In genomic region chr11:118621071-118621815, GRCh38 we compare ENCODE assay signal across 8 cellular contexts. TPM values are rescaled to one million over a fixed set of nuclear protein-coding genes. Genes with fewer than 3 reads are reported as not detected.
DNase-seq lines count a peak whose midpoint lies in the region; ATAC-seq and TF ChIP-seq lines count a peak whose summit lies in the region.

No MANE protein-coding gene starts in this region.

- H3K79me2 ChIP-seq in OCI-LY3 (ENCODE audit: low read length) = no peaks in the 10 kb centered on the region

- peak overlapping the region; percentile 94 for H2BK12ac ChIP-seq in neuronal stem cell (ENCODE audit: low read length)

- peaks cover 0 to 1% (median 0%) of the 10 kb centered on the region in 8 donors for H3K9me3 Mint-ChIP-seq in CD4-positive, alpha-beta memory T cell
- no peaks in the 10 kb centered on the region for H3K9me3 Mint-ChIP-seq in IgD-negative memory B cell

- no peak overlapping the region for H4K8ac ChIP-seq in neuronal stem cell (ENCODE audit: low read depth, low read length)

- peak overlapping the region; percentile 56 for H3K23ac ChIP-seq in neuronal stem cell (ENCODE audit: low read depth, low read length, poor library complexity)

- peaks cover 6% of the 10 kb centered on the region for H3K27me3 ChIP-seq in CD4-positive, alpha-beta memory T cell (ENCODE audit: insufficient read depth, low read length)
- H3K27me3 ChIP-seq in OCI-LY3 (ENCODE audit: low read depth, low read length) (no peaks in the 10 kb centered on the region), neuronal stem cell (ENCODE audit: control insufficient read depth in 3 of 3, insufficient read depth in 3 of 3, low read depth in 1 of 3, low read length in 3 of 3) (no peaks in the 10 kb centered on the region)

- WGBS in neuronal stem cell (ENCODE audit: extremely low coverage in 2 of 2, insufficient read length in 2 of 2, insufficient replicate concordance in 1 of 2), 2 donors = no CpG with 5 or more reads among the region's 38 CpGs

- H2AK5ac ChIP-seq in neuronal stem cell (ENCODE audit: low read depth, low read length) = peak overlapping the region; percentile 94

- H3K4me2 ChIP-seq in OCI-LY3 (ENCODE audit: low read length) (peak overlapping the region; percentile 89), neuronal stem cell (ENCODE audit: insufficient read depth, low read length, poor library complexity, severe bottlenecking) (peak overlapping the region; percentile 68)

- H3K27ac ChIP-seq in CD4-positive, alpha-beta memory T cell (ENCODE audit: low read depth, low read length) = no peak overlapping the region
- H3K27ac ChIP-seq in OCI-LY3 (ENCODE audit: low read length) (no peak overlapping the region), neuronal stem cell (replicated peaks; ENCODE audit: low read length) (peak overlapping the region; percentile 83)

- H3K9ac ChIP-seq in OCI-LY3 (ENCODE audit: low read length) (peak overlapping the region; percentile 60), neuronal stem cell (ENCODE audit: low read depth, low read length, poor library complexity) (peak overlapping the region; percentile 91)

- H3K14ac ChIP-seq in neuronal stem cell (ENCODE audit: low read length) = no peak overlapping the region

- peaks cover 9% of the 10 kb centered on the region for H3K79me1 ChIP-seq in neuronal stem cell (ENCODE audit: low read depth, low read length)

- TF ChIP-seq CTCF in OCI-LY3 (IDR thresholded peaks at IDR 0.05; ENCODE audit: low read depth, low read length) = no peak

- DNase-seq in CD4-positive, alpha-beta memory T cell = no peak
- DNase-seq in amniotic epithelial cell (ENCODE audit: low read depth) (peak; percentile 89), Right ventricle myocardium superior (peak; percentile 93), neuronal stem cell (ENCODE audit: low spot score) (no peak)

- no peaks in the 10 kb centered on the region for H4K20me1 ChIP-seq in OCI-LY3 (ENCODE audit: insufficient read depth, low read length)

- H3K4ac ChIP-seq in neuronal stem cell (ENCODE audit: low read length) = peak overlapping the region; percentile 58

- ATAC-seq in Right ventricle myocardium superior (ENCODE audit: poor library complexity) (peak; percentile 78), HG03521 (IDR thresholded peaks at IDR 0.05; ENCODE audit: unreplicated experiment) (no peak), HG03460 (IDR thresholded peaks at IDR 0.05; ENCODE audit: unreplicated experiment) (no peak)

- H3K36me3 ChIP-seq in CD4-positive, alpha-beta memory T cell (ENCODE audit: insufficient read depth, low read length) = no peaks in the 10 kb centered on the region
- H3K36me3 ChIP-seq in OCI-LY3 (replicated peaks; ENCODE audit: low read depth, low read length) = no peaks in the 10 kb centered on the region
- peaks cover 14 to 31% of the 10 kb centered on the region in 2 donors for H3K36me3 ChIP-seq in neuronal stem cell (replicated peaks in 1 of 2; ENCODE audit: control insufficient read depth in 2 of 2, insufficient read depth in 2 of 2, low read length in 2 of 2)

- peak overlapping the region; percentile 14 to 78 (median 68) for H3K4me3 Mint-ChIP-seq in CD4-positive, alpha-beta memory T cell
- peak overlapping the region in 3 of 4 donors; percentile 50 to 87 (median 84) for H3K4me3 Mint-ChIP-seq in IgD-negative memory B cell

- H4K91ac ChIP-seq in neuronal stem cell (ENCODE audit: low read depth, low read length, poor library complexity) = peak overlapping the region; percentile 48

- peaks cover 5 to 16% (median 6%) of the 10 kb centered on the region in 4 donors for H3K4me1 Mint-ChIP-seq in CD4-positive, alpha-beta memory T cell
- peaks cover 0 to 5% (median 1%) of the 10 kb centered on the region in 3 donors for H3K4me1 Mint-ChIP-seq in IgD-negative memory B cell

- peak overlapping the region; percentile 93 for H3K18ac ChIP-seq in neuronal stem cell (ENCODE audit: low read length)

- H2BK5ac ChIP-seq in neuronal stem cell (ENCODE audit: low read length) = peak overlapping the region; percentile 87

- peaks cover 9 to 11% of the 10 kb centered on the region in 2 donors for H3K27me3 Mint-ChIP-seq in CD4-positive, alpha-beta memory T cell
- peaks cover 24% of the 10 kb centered on the region for H3K27me3 Mint-ChIP-seq in IgD-negative memory B cell

- intact Hi-C loops in CD4-positive, alpha-beta memory T cell (cut with micrococcal nuclease) = no loop called here
- intact Hi-C loops in Right ventricle myocardium superior (cut with DNase I) = no loop called here

- H2BK120ac ChIP-seq in neuronal stem cell (ENCODE audit: low read depth, low read length) = peak overlapping the region; percentile 58

- H2BK15ac ChIP-seq in neuronal stem cell (ENCODE audit: low read length) = peak overlapping the region; percentile 98

- H2AFZ ChIP-seq in OCI-LY3 (ENCODE audit: low read depth, low read length) = peak overlapping the region; percentile 68
- H2AFZ ChIP-seq in neuronal stem cell (ENCODE audit: low read length) = peak overlapping the region; percentile 92

- peaks cover 0 to 3% of the 10 kb centered on the region in 2 donors for H3K36me3 Mint-ChIP-seq in CD4-positive, alpha-beta memory T cell
- no peaks in the 10 kb centered on the region for H3K36me3 Mint-ChIP-seq in IgD-negative memory B cell

- peak overlapping the region in 3 of 7 donors; percentile 32 to 73 (median 47) for H3K27ac Mint-ChIP-seq in CD4-positive, alpha-beta memory T cell
- peak overlapping the region in 1 of 3 donors; percentile 87 for H3K27ac Mint-ChIP-seq in IgD-negative memory B cell

- CTCF ChIA-PET in CD4-positive, alpha-beta memory T cell (lab: Charles Lee; ENCODE audit: partially characterized antibody) = interaction anchor here (1.6 to 2.1 kb wide), 3 partner anchors 8 to 14 kb away, joined by 3 to 7 read pairs (median 5); no protein-coding TSS in a partner anchor

- POLR2A ChIA-PET in CD4-positive, alpha-beta memory T cell (lab: Charles Lee; ENCODE audit: partially characterized antibody) = no interaction called here

- H3K4me1 ChIP-seq in CD4-positive, alpha-beta memory T cell (ENCODE audit: insufficient read depth, low read length) = peaks cover 13% of the 10 kb centered on the region
- H3K4me1 ChIP-seq in OCI-LY3 (ENCODE audit: low read length) (peaks cover 9% of the 10 kb centered on the region), neuronal stem cell (ENCODE audit: control insufficient read depth in 2 of 2, insufficient read depth in 1 of 2, low read depth in 1 of 2, low read length in 2 of 2) (peaks cover 53 to 57% of the 10 kb centered on the region in 2 donors)

- H3K4me3 ChIP-seq in CD4-positive, alpha-beta memory T cell (ENCODE audit: low read length in 2 of 2) = no peak overlapping the region
- H3K4me3 ChIP-seq in OCI-LY3 (ENCODE audit: low read length) (peak overlapping the region; percentile 78), neuronal stem cell (ENCODE audit: low read length in 2 of 2) (peak overlapping the region; percentile 80 to 81)

- H3K9me3 ChIP-seq in CD4-positive, alpha-beta memory T cell (ENCODE audit: control insufficient read depth in 1 of 2, low read length in 2 of 2) = no peaks in the 10 kb centered on the region
- H3K9me3 ChIP-seq in OCI-LY3 (ENCODE audit: insufficient read depth, low read length) = no peaks in the 10 kb centered on the region
- H3K9me3 ChIP-seq in neuronal stem cell (replicated peaks in 1 of 2; ENCODE audit: control insufficient read depth in 2 of 2, insufficient read depth in 1 of 2, low read depth in 1 of 2, low read length in 2 of 2) = no peaks in the 10 kb centered on the region

RNA-seq across cellular contexts. Expression of gene PHLDB1, which starts 13.8 kb away (rescaled TPM):
- total RNA-seq in CD4-positive, alpha-beta memory T cell = 1 to 10 TPM; 3.0 to 3.9 TPM
- 1 to 10 TPM in 1 of 2 donors, under 1 TPM in 1; 0.34 to 1.2 TPM for polyA plus RNA-seq in CD4-positive, alpha-beta memory T cell
- polyA plus RNA-seq in IgD-negative memory B cell = not detected
- 102 TPM for total RNA-seq in Right ventricle myocardium superior
- polyA plus RNA-seq in neuronal stem cell (2013, experiment 1 of 2) = 68.9 TPM
- polyA plus RNA-seq in neuronal stem cell (2013, experiment 2 of 2) = 69.2 TPM

RNA-seq across cellular contexts. Expression of gene ARCN1, which starts 49.0 kb away (rescaled TPM):
- total RNA-seq in CD4-positive, alpha-beta memory T cell = 100 to 1,000 TPM; 133 to 134 TPM
- polyA plus RNA-seq in CD4-positive, alpha-beta memory T cell = 100 to 1,000 TPM; 157 to 168 TPM
- 97.5 TPM for polyA plus RNA-seq in IgD-negative memory B cell
- 80.7 TPM for total RNA-seq in Right ventricle myocardium superior
- polyA plus RNA-seq in neuronal stem cell (2013, experiment 1 of 2) = 126 TPM
- 128 TPM for polyA plus RNA-seq in neuronal stem cell (2013, experiment 2 of 2)

RNA-seq across cellular contexts. Expression of gene IFT46, which starts 55.5 kb away (rescaled TPM):
- 10 to 100 TPM; 12.1 to 14.9 TPM for total RNA-seq in CD4-positive, alpha-beta memory T cell
- polyA plus RNA-seq in CD4-positive, alpha-beta memory T cell = 1 to 10 TPM; 5.7 to 5.9 TPM
- 6.2 TPM for polyA plus RNA-seq in IgD-negative memory B cell
- total RNA-seq in Right ventricle myocardium superior = 23.2 TPM
- 22.8 TPM for polyA plus RNA-seq in neuronal stem cell (2013, experiment 1 of 2)
- polyA plus RNA-seq in neuronal stem cell (2013, experiment 2 of 2) = 22.9 TPM

RNA-seq across cellular contexts. Expression of gene TREH, which starts 58.2 kb away (rescaled TPM):
- not detected for total RNA-seq in CD4-positive, alpha-beta memory T cell
- polyA plus RNA-seq in CD4-positive, alpha-beta memory T cell = not detected
- polyA plus RNA-seq in IgD-negative memory B cell = not detected
- not detected for total RNA-seq in Right ventricle myocardium superior
- polyA plus RNA-seq in neuronal stem cell (2013, experiment 1 of 2) = not detected
- polyA plus RNA-seq in neuronal stem cell (2013, experiment 2 of 2) = not detected

Comparison
In these comparisons a context has a peak if more than half of its experiments do, and no peak if none do; other contexts are left out.
1. DNase-seq: peak in amniotic epithelial cell (single experiment) and Right ventricle myocardium superior (single experiment); none in CD4-positive, alpha-beta memory T cell (0 of 5) and neuronal stem cell (single experiment).
2. H3K4me3 ChIP-seq: peak in OCI-LY3 (single experiment) and neuronal stem cell (2 of 2); none in CD4-positive, alpha-beta memory T cell (0 of 2).
3. RNA of gene PHLDB1, which starts 13.8 kb away (total RNA-seq): 102 TPM in Right ventricle myocardium superior (single experiment); 3.0 to 3.9 TPM in CD4-positive, alpha-beta memory T cell; every median in the first group is over 10 times any median in the second.